ENCODE assay signal across 2 cellular contexts in genomic region chr21:29825936-29826335, GRCh38.
TF ChIP-seq lines count a peak whose summit lies in the region.

No MANE protein-coding gene starts in this region.

TF ChIP-seq in SK-N-SH, 30 proteins besides CTCF, POLR2A, EP300 and RAD21 (continued from another document):
- TF ChIP-seq USF1 (IDR thresholded peaks at IDR 0.05; ENCODE audit: borderline replicate concordance, low read depth) (no peak), NFIC (IDR thresholded peaks at IDR 0.05; ENCODE audit: borderline replicate concordance) (no peak), POLR2AphosphoS5 (IDR thresholded peaks at IDR 0.05; ENCODE audit: low read depth, low read length) (no peak), TEAD4 (IDR thresholded peaks at IDR 0.05; ENCODE audit: borderline replicate concordance, insufficient read depth) (no peak)

TF ChIP-seq in SK-N-SH treated with all-trans-retinoic acid at 6 μM for 48 hours, 23 proteins besides CTCF, POLR2A, EP300 and RAD21 (continued from another document):
- TF ChIP-seq TSHZ2 (CRISPR knock-in tag; IDR thresholded peaks at IDR 0.05), result no peak
- no peak for TF ChIP-seq POU6F1 (CRISPR knock-in tag; IDR thresholded peaks at IDR 0.05; ENCODE audit: borderline replicate concordance, low read depth)
- TF ChIP-seq ZNF8 (CRISPR knock-in tag; IDR thresholded peaks at IDR 0.05), result no peak
- no peak for TF ChIP-seq TCF4 (CRISPR knock-in tag; IDR thresholded peaks at IDR 0.05; ENCODE audit: borderline replicate concordance)
- TF ChIP-seq PATZ1 (CRISPR knock-in tag; IDR thresholded peaks at IDR 0.05; ENCODE audit: borderline replicate concordance), result no peak
- TF ChIP-seq CSRNP3 (CRISPR knock-in tag; IDR thresholded peaks at IDR 0.05), result no peak
- TF ChIP-seq OSR1 (CRISPR knock-in tag; IDR thresholded peaks at IDR 0.05), result no peak
- no peak for TF ChIP-seq CSDC2 (CRISPR knock-in tag; IDR thresholded peaks at IDR 0.05)
TF ChIP-seq in SK-N-SH treated with all-trans-retinoic acid at 6 μM for 48 hours: peak in this region for 0.
